18 cellular contexts compared by ENCODE assay signal in the genomic region with DNA sequence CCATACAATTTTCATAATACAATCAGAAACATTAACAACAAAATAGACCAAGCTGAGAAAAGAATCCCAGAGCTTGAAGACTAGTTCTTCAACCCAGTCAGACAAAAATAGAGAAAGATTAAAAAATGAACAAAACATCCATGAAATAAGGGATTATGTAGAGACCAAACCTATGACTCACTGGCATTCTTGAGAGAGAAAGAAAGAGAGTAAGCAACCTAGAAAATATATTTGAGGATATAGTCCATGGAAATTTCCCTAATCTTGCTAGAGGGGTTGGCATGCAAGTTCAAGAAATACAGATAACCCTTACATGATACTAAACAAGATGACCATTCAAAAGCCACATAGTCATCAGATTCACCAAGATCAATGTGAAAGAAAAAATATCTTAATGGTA.
DNase-seq lines count a peak whose midpoint lies in the region; ATAC-seq and TF ChIP-seq lines count a peak whose summit lies in the region.
"Had no signal": no experiment of that assay in that cellular context is flagged by ENCODE, and none has a peak within 500 bp of the region (broad histone marks: within the 10 kb centered on the region; RNA-seq: fewer than 3 reads in every experiment).

No MANE protein-coding gene starts in this region.

- TF ChIP-seq CTCF in fibroblast of the aortic adventitia (IDR thresholded peaks at IDR 0.05; ENCODE audit: insufficient read depth, low read length) (no peak), smooth muscle cell (IDR thresholded peaks at IDR 0.05; ENCODE audit: borderline replicate concordance, insufficient read depth, poor library complexity, severe bottlenecking) (no peak)

- H3K27me3 ChIP-seq in adipocyte (replicated peaks; ENCODE audit: control insufficient read depth, insufficient read depth, low read length) (no peaks in the 10 kb centered on the region), smooth muscle cell (ENCODE audit: low read depth) (no peaks in the 10 kb centered on the region)
- H3K27me3 ChIP-seq: SJSA1 had no signal

- no peak for ATAC-seq in stimulated activated memory B cell treated with anti-CD40 and anti-IgM and Interleukin-4, amounts not matched to agents 10 μg/mL and 1 μg/mL and 100 μg/mL, for 72 hours
- no peak for ATAC-seq in HG02678 (IDR thresholded peaks at IDR 0.05; ENCODE audit: unreplicated experiment)
- ATAC-seq: Panc1 had no signal

- no peak overlapping the region for H2AFZ ChIP-seq in smooth muscle cell (ENCODE audit: low read depth)

- H4K20me1 ChIP-seq in smooth muscle cell (ENCODE audit: low read depth), result no peaks in the 10 kb centered on the region

- no peaks in the 10 kb centered on the region for H3K4me1 Mint-ChIP-seq in stimulated activated memory B cell treated with anti-CD40 and anti-IgM and Interleukin-4, amounts not matched to agents 10 μg/mL and 1 μg/mL and 100 μg/mL, for 72 hours
- H3K4me1 Mint-ChIP-seq: CD8-positive, alpha-beta memory T cell had no signal

- H3F3A ChIP-seq in smooth muscle cell (ENCODE audit: low read depth), result no peaks in the 10 kb centered on the region

- H3K9me3 Mint-ChIP-seq in stimulated activated memory B cell treated with anti-CD40 and anti-IgM and Interleukin-4, amounts not matched to agents 10 μg/mL and 1 μg/mL and 100 μg/mL, for 72 hours, result peaks cover 5% of the 10 kb centered on the region

- no peaks in the 10 kb centered on the region for H3K79me2 ChIP-seq in smooth muscle cell (ENCODE audit: low read depth)

- peak overlapping the region; percentile 36 for H3K4me2 ChIP-seq in smooth muscle cell

- H3K4me3 ChIP-seq in adipocyte (ENCODE audit: low read length) (no peak overlapping the region), fibroblast of the aortic adventitia (ENCODE audit: low read depth, low read length) (no peak overlapping the region), smooth muscle cell (no peak overlapping the region)
- H3K4me3 ChIP-seq: SJSA1 had no signal

- H3K4me1 ChIP-seq in adipocyte (ENCODE audit: control insufficient read depth, insufficient read depth, low read length) (peaks cover 18% of the 10 kb centered on the region), smooth muscle cell (ENCODE audit: low read depth) (no peaks in the 10 kb centered on the region)
- H3K4me1 ChIP-seq: SJSA1 had no signal

- H3K27ac Mint-ChIP-seq in stimulated activated memory B cell treated with anti-CD40 and anti-IgM and Interleukin-4, amounts not matched to agents 10 μg/mL and 1 μg/mL and 100 μg/mL, for 72 hours, result no peak overlapping the region
- H3K27ac Mint-ChIP-seq: CD8-positive, alpha-beta memory T cell had no signal

- no peaks in the 10 kb centered on the region for H3K9me3 ChIP-seq in adipocyte (ENCODE audit: control insufficient read depth, low read length)
- no peaks in the 10 kb centered on the region for H3K9me3 ChIP-seq in smooth muscle cell (replicated peaks; ENCODE audit: low read depth)
- H3K9me3 ChIP-seq: SJSA1 had no signal

- H3K36me3 ChIP-seq in adipocyte (ENCODE audit: control insufficient read depth, insufficient read depth, low read length, severe bottlenecking) (no peaks in the 10 kb centered on the region), smooth muscle cell (ENCODE audit: low read depth) (no peaks in the 10 kb centered on the region)
- H3K36me3 ChIP-seq: SJSA1 had no signal

- H3K27me3 Mint-ChIP-seq in stimulated activated memory B cell treated with anti-CD40 and anti-IgM and Interleukin-4, amounts not matched to agents 10 μg/mL and 1 μg/mL and 100 μg/mL, for 72 hours, result no peaks in the 10 kb centered on the region
- H3K27me3 Mint-ChIP-seq: CD8-positive, alpha-beta memory T cell had no signal

- H3K9ac ChIP-seq in adipocyte (ENCODE audit: low read length) (no peak overlapping the region), smooth muscle cell (ENCODE audit: low read depth) (no peak overlapping the region)

- no peaks in the 10 kb centered on the region for H3K36me3 Mint-ChIP-seq in stimulated activated memory B cell treated with anti-CD40 and anti-IgM and Interleukin-4, amounts not matched to agents 10 μg/mL and 1 μg/mL and 100 μg/mL, for 72 hours
- H3K36me3 Mint-ChIP-seq: CD8-positive, alpha-beta memory T cell had no signal

- peak; percentile 35 for DNase-seq in HCEC 1CT
- DNase-seq in adipocyte (ENCODE audit: low read depth), result peak; percentile 55
- peak; percentile 10 for DNase-seq in fibroblast of the aortic adventitia (ENCODE audit: low read depth)
- no peak for DNase-seq in smooth muscle cell (lab: John Stamatoyannopoulos, UW; ENCODE audit: unreplicated experiment)
- no peak for DNase-seq in activated CD8-positive, alpha-beta memory T cell treated with anti-CD3 and anti-CD28 coated beads for 24 hours
- DNase-seq: C1 segment of cervical spinal cord; CD8-positive, alpha-beta memory T cell; H7; KBM-7; MV-4-11; NCI-H2029; NCI-H2171; NCI-H446 treated with DMSO at 0.1 percent for 48 hours; SW 1271 had no signal

- no peak overlapping the region for H3K4me3 Mint-ChIP-seq in stimulated activated memory B cell treated with anti-CD40 and anti-IgM and Interleukin-4, amounts not matched to agents 10 μg/mL and 1 μg/mL and 100 μg/mL, for 72 hours
- H3K4me3 Mint-ChIP-seq: CD8-positive, alpha-beta memory T cell had no signal

- H3K27ac ChIP-seq in smooth muscle cell (ENCODE audit: low read depth), result no peak overlapping the region
- H3K27ac ChIP-seq: SJSA1 had no signal

Comparison
In these comparisons a context has a peak if more than half of its experiments do, and no peak if none do; other contexts are left out.
1. DNase-seq: peak in HCEC 1CT (single experiment), adipocyte (single experiment) and fibroblast of the aortic adventitia (single experiment); none in smooth muscle cell (single experiment) and activated CD8-positive, alpha-beta memory T cell treated with anti-CD3 and anti-CD28 coated beads for 24 hours (single experiment).